In the genomic region with DNA sequence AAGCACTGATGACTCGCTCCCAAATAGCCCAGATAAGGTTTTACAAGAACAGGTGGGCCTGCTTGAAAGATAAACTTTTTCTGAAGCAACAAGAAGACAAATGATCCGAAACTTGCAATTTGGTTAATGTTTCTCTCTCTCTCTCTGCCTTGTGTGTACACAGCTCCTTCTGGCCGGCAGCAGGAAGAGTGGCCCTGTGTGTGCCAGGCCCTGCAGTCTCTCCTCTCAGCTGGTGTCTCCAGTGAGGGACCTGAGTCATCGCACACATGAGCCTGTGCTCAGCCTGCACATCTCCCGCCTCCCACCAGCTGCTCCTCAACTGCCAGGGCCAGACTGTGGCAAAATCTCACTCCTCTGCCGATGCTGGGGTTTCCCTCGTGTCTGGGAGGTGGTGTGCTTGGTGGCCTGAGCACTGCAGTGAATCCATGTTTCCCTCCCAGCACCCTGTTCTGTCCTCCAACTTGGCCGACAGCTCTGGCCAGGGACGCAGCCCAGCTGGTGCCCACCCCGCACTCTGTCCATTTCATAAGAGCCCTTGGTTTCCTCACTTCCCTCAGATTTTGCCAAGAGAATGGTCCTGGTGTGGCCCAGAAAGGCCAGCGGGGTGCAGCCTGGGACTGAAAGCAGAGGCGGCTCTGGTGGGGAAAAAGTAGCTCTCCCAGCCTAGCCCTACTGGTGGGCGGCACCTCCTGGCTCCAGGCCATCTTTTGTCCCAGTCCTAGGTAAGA, we compare ENCODE assay signal across 9 cellular contexts. TPM values are rescaled to one million over a fixed set of nuclear protein-coding genes. Genes with fewer than 3 reads are reported as not detected.
DNase-seq lines count a peak whose midpoint lies in the region; ATAC-seq and TF ChIP-seq lines count a peak whose summit lies in the region.
"Had no signal": no experiment of that assay in that cellular context is flagged by ENCODE, and none has a peak within 500 bp of the region (broad histone marks: within the 10 kb centered on the region; RNA-seq: fewer than 3 reads in every experiment).

No MANE protein-coding gene starts in this region.

- H3K27me3 ChIP-seq in esophagus muscularis mucosa (peaks cover 0 to 25% (median 0%) of the 10 kb centered on the region in 4 donors), aorta (ENCODE audit: control insufficient read depth in 1 of 2, insufficient read depth in 2 of 2, low read length in 1 of 2) (no peaks in the 10 kb centered on the region)

- intact Hi-C loops in cardiac septum (cut with DNase I) (no loop called here), Right ventricle myocardium superior (cut with DNase I) (no loop called here), esophagus muscularis mucosa (cut with DNase I) (no loop called here), aorta (cut with DNase I) (no loop called here)

- H3K4me3 ChIP-seq in esophagus muscularis mucosa: no peak overlapping the region
- H3K4me3 ChIP-seq in aorta (ENCODE audit: low read length in 2 of 2): no peak overlapping the region

- no peak for TF ChIP-seq EP300 in esophagus muscularis mucosa (IDR thresholded peaks at IDR 0.05)

- 72% methylated on average over 12 of the region's 13 CpGs for WGBS in esophagus muscularis mucosa
- 74 to 80% methylated on average over 13 of the region's 13 CpGs for WGBS in aorta, 2 donors

- H3K36me3 ChIP-seq in esophagus muscularis mucosa (no peaks in the 10 kb centered on the region), aorta (ENCODE audit: control insufficient read depth in 1 of 2, insufficient read depth in 2 of 2, low read length in 1 of 2) (no peaks in the 10 kb centered on the region)

- H3K9me3 ChIP-seq in esophagus muscularis mucosa (no peaks in the 10 kb centered on the region), aorta (ENCODE audit: control insufficient read depth, low read length) (no peaks in the 10 kb centered on the region)

- ATAC-seq in Right ventricle myocardium superior (ENCODE audit: poor library complexity) (no peak), aorta (ENCODE audit: low FRiP score) (no peak), GM21723 (IDR thresholded peaks at IDR 0.05; ENCODE audit: unreplicated experiment) (no peak)
- ATAC-seq: naive thymus-derived CD8-positive, alpha-beta T cell had no signal

- TF ChIP-seq POLR2A in esophagus muscularis mucosa (IDR thresholded peaks at IDR 0.05; ENCODE audit: low read depth): no peak

- TF ChIP-seq CTCF in esophagus muscularis mucosa (IDR thresholded peaks at IDR 0.05): no peak

- DNase-seq in cardiac septum (ENCODE audit: low spot score) (peak; percentile 63), Right ventricle myocardium superior (no peak), NCI-H2171 (lab: John Stamatoyannopoulos, UW) (peak; percentile 48), esophagus muscularis mucosa (ENCODE audit: extremely low spot score) (peak; percentile 90), retina (peak; percentile 47), amniotic stem cell (lab: John Stamatoyannopoulos, UW) (no peak), aorta (no peak)

- H3K4me1 ChIP-seq in esophagus muscularis mucosa (peaks cover 0 to 20% (median 18%) of the 10 kb centered on the region in 4 donors), aorta (ENCODE audit: control insufficient read depth in 1 of 2, insufficient read depth in 2 of 2, low read length in 2 of 2) (no peaks in the 10 kb centered on the region)

- H3K27ac ChIP-seq in esophagus muscularis mucosa (replicated peaks in 1 of 4): peak overlapping the region in 3 of 4 donors; percentile 4 to 52 (median 44)
- H3K27ac ChIP-seq in aorta (ENCODE audit: low read depth in 1 of 2, low read length in 2 of 2): no peak overlapping the region

RNA-seq across cellular contexts. Expression of gene ERMARD, which starts 49.4 kb away (rescaled TPM):
- total RNA-seq in cardiac septum (11.3 TPM), Right ventricle myocardium superior (6.9 TPM), esophagus muscularis mucosa (10 to 100 TPM in 3 of 4 donors, 1 to 10 TPM in 1; 9.6 to 13.3 (median 12.4) TPM), aorta (10 to 100 TPM; 15.0 to 29.3 TPM)
- 10 to 100 TPM; 10.3 to 72.8 TPM for polyA plus RNA-seq in aorta

RNA-seq across cellular contexts. Expression of gene DYNLT2, which starts 49.5 kb away (rescaled TPM):
- total RNA-seq in cardiac septum: 0.83 TPM
- 0.75 TPM for total RNA-seq in Right ventricle myocardium superior
- total RNA-seq in esophagus muscularis mucosa: 1 to 10 TPM in 3 of 4 donors, under 1 TPM in 1; 0.57 to 3.3 (median 1.5) TPM
- total RNA-seq in aorta: 1 to 10 TPM; 1.2 to 2.8 TPM
- polyA plus RNA-seq in aorta: 1 to 10 TPM; 1.6 to 1.9 TPM

Comparison
In these comparisons a context has a peak if more than half of its experiments do, and no peak if none do; other contexts are left out.
1. DNase-seq: peak in cardiac septum (single experiment), NCI-H2171 (single experiment), esophagus muscularis mucosa (single experiment) and retina (single experiment); none in Right ventricle myocardium superior (single experiment), amniotic stem cell (single experiment) and aorta (0 of 2).
2. H3K27ac ChIP-seq: peak in esophagus muscularis mucosa (3 of 4); none in aorta (0 of 2).